7 cellular contexts compared by ENCODE assay signal in genomic region chr4:37976991-37977470, GRCh38. TPM values are rescaled to one million over a fixed set of nuclear protein-coding genes. Genes with fewer than 3 reads are reported as not detected.
DNase-seq lines count a peak whose midpoint lies in the region; ATAC-seq, FAIRE-seq and TF ChIP-seq lines count a peak whose summit lies in the region.

No MANE protein-coding gene starts in this region.

- no peaks in the 10 kb centered on the region for H3K36me3 ChIP-seq in mammary epithelial cell (ENCODE audit: insufficient read depth, low read length)

- dilution Hi-C loops in mammary epithelial cell (cut with HindIII; ENCODE audit: low sequenced_read_pairs), result no loop called here

- peaks cover 28% of the 10 kb centered on the region for H3K79me2 ChIP-seq in mammary epithelial cell (ENCODE audit: insufficient read depth, low read length)

- intact Hi-C loops in mammary epithelial cell (cut with micrococcal nuclease), result loop anchor here (1.0 to 5.0 kb wide), 2 partner anchors 150 to 174 kb away; partner anchors contain the start of gene PGM2

- WGBS in mammary epithelial cell (ENCODE audit: low coverage, missing lambda C conversion rate), result 0% methylated on average over 1 of the region's 50 CpGs

- H4K20me1 ChIP-seq in mammary epithelial cell (ENCODE audit: insufficient read depth, low read length), result no peaks in the 10 kb centered on the region

- peak overlapping the region; percentile 68 for H3K9ac ChIP-seq in mammary epithelial cell (ENCODE audit: insufficient read depth, low read length)

- peak overlapping the region; percentile 87 for H2AFZ ChIP-seq in mammary epithelial cell (ENCODE audit: low read depth, low read length)

- CTCF ChIA-PET in mammary epithelial cell (lab: Charles Lee; ENCODE audit: low non-redundant PET), result no interaction called here

- no TSS peak for BruUV-seq in mammary epithelial cell (replicated peaks; lab: Mats Ljungman, UMichigan)

- TF ChIP-seq CTCF in WI38 (IDR thresholded peaks at IDR 0.05; ENCODE audit: low read depth, low read length) (no peak), mammary epithelial cell (conservative IDR thresholded peaks at IDR 0.05 in 1 of 2, IDR thresholded peaks at IDR 0.05 in 1 of 2; ENCODE audit: extremely low read depth in 1 of 2, insufficient read depth in 1 of 2, low read depth in 1 of 2, low read length in 2 of 2) (no peak)

- peak overlapping the region; percentile 20 for H3K27ac ChIP-seq in mammary epithelial cell (ENCODE audit: insufficient read depth, low read depth, low read length)

- peak; percentile 67 for DNase-seq in GM18507 (ENCODE audit: extremely low spot score, insufficient read length, low read depth)
- peak; percentile 13 for DNase-seq in NCI-H1694 treated with DMSO at 0.1 percent for 48 hours (lab: John Stamatoyannopoulos, UW)
- DNase-seq in mammary epithelial cell, result peak; percentile 46
- DNase-seq in iris pigment epithelial cell (ENCODE audit: low read depth), result peak; percentile 49
- DNase-seq in stimulated activated CD4-positive, alpha-beta T cell treated with anti-CD3 and anti-CD28 coated beads, Interleukin-12 subunit alpha, Interleukin-12 subunit beta, amount 100 ng/mL, for 48 hours (ENCODE audit: low read depth in 2 of 3, low spot score in 1 of 3), result peak; percentile 22 to 71 (median 55)

- H3K4me2 ChIP-seq in mammary epithelial cell (ENCODE audit: insufficient read depth, low read depth, low read length), result peak overlapping the region; percentile 89

- FAIRE-seq in GM18507 (lab: Jason Lieb, UNC), result peak; percentile 5

- peaks cover 5% of the 10 kb centered on the region for H3K4me1 ChIP-seq in mammary epithelial cell (ENCODE audit: insufficient read depth, low read length)

- H3K27me3 ChIP-seq in mammary epithelial cell (ENCODE audit: insufficient read depth, low read length), result no peaks in the 10 kb centered on the region

- peak; percentile 80 for ATAC-seq in HG02798 (IDR thresholded peaks at IDR 0.05; ENCODE audit: poor library complexity, unreplicated experiment)

- H3K9me3 ChIP-seq in mammary epithelial cell (replicated peaks; ENCODE audit: insufficient read depth, low read length), result no peaks in the 10 kb centered on the region

- in situ Hi-C loops in mammary epithelial cell (cut with MboI; ENCODE audit: low sequenced_read_pairs in 2 of 2), result no loop called here

- H3K4me3 ChIP-seq in WI38 (ENCODE audit: low read depth, low read length), result peak overlapping the region; percentile 74
- peak overlapping the region; percentile 58 to 67 (median 61) for H3K4me3 ChIP-seq in mammary epithelial cell (replicated peaks in 1 of 3; ENCODE audit: insufficient read depth in 1 of 3, low read depth in 2 of 3, low read length in 3 of 3)

RNA-seq across cellular contexts. Expression of gene PTTG2, which starts 16.8 kb away (rescaled TPM):
- total RNA-seq in mammary epithelial cell, result not detected
- not detected for polyA plus RNA-seq in mammary epithelial cell
- not detected for polyA minus RNA-seq in mammary epithelial cell

Comparison
In these comparisons a context has a peak if more than half of its experiments do, and no peak if none do; other contexts are left out.
1. Peak in every context shown above with its lines: DNase-seq, ATAC-seq, H3K4me3 ChIP-seq and H3K27ac ChIP-seq.
2. DNase-seq: peak in every context shown above with its lines; median percentile 67 in GM18507; 55 in stimulated activated CD4-positive, alpha-beta T cell treated with anti-CD3 and anti-CD28 coated beads, Interleukin-12 subunit alpha, Interleukin-12 subunit beta, amount 100 ng/mL, for 48 hours; 49 in iris pigment epithelial cell; 46 in mammary epithelial cell; 13 in NCI-H1694 treated with DMSO at 0.1 percent for 48 hours.